ENCODE assay signal across 1 cellular context in the genomic region with DNA sequence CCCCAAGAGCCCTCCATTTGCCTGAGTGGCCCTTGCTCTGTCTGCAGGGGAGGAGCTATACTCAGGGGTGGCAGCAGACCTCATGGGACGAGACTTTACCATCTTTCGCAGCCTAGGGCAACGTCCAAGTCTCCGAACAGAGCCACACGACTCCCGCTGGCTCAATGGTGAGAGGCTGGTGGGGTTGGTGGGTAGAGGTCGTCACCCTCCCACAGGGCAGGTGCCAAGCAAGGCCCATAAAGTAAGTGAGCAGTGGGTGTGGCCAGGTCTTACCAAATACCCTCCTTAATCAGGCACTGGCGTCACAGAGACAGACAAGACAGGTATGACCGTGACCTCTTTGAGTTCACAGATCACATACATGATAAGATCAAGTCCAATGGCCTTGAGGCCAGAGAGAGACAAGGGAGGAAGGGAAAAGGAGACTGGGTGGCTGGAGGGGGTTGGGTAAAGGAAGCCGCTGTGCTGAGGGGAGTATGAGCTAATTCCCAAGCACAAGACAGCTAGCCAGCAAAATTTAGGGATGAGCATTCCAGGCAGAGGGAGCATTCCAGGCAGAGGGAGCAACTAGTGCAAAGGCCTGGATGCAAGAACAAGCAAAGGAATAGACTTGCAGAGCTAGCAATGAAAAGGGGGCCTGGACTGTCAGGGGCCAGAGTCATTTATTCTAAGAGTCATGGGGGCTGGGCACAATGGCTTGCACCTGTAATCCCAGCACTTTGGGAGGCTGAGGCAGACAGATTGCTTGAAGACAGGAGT.
TF ChIP-seq lines count a peak whose summit lies in the region.

No MANE protein-coding gene starts in this region.

TF ChIP-seq in liver, 16 proteins besides CTCF, POLR2A, EP300 and RAD21:
- no peak for TF ChIP-seq FOXA1 (IDR thresholded peaks at IDR 0.05)
- TF ChIP-seq TAF1 (conservative IDR thresholded peaks at IDR 0.05) = no peak
- peak; percentile 16 to 21 for TF ChIP-seq HNF4A (conservative IDR thresholded peaks at IDR 0.05)
- TF ChIP-seq YY1 (IDR thresholded peaks at IDR 0.05) = no peak
- TF ChIP-seq RXRA (IDR thresholded peaks at IDR 0.05) = peak; percentile 44 to 52
- TF ChIP-seq, protein P1, sequence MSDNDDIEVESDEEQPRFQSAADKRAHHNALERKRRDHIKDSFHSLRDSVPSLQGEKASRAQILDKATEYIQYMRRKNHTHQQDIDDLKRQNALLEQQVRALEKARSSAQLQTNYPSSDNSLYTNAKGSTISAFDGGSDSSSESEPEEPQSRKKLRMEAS (IDR thresholded peaks at IDR 0.05) = no peak
- no peak for TF ChIP-seq GABPA (IDR thresholded peaks at IDR 0.05 in 1 of 2, conservative IDR thresholded peaks at IDR 0.05 in 1 of 2)
- no peak for TF ChIP-seq JUND (IDR thresholded peaks at IDR 0.05)
- no peak for TF ChIP-seq NR2F2 (IDR thresholded peaks at IDR 0.05)
- TF ChIP-seq, protein P2, sequence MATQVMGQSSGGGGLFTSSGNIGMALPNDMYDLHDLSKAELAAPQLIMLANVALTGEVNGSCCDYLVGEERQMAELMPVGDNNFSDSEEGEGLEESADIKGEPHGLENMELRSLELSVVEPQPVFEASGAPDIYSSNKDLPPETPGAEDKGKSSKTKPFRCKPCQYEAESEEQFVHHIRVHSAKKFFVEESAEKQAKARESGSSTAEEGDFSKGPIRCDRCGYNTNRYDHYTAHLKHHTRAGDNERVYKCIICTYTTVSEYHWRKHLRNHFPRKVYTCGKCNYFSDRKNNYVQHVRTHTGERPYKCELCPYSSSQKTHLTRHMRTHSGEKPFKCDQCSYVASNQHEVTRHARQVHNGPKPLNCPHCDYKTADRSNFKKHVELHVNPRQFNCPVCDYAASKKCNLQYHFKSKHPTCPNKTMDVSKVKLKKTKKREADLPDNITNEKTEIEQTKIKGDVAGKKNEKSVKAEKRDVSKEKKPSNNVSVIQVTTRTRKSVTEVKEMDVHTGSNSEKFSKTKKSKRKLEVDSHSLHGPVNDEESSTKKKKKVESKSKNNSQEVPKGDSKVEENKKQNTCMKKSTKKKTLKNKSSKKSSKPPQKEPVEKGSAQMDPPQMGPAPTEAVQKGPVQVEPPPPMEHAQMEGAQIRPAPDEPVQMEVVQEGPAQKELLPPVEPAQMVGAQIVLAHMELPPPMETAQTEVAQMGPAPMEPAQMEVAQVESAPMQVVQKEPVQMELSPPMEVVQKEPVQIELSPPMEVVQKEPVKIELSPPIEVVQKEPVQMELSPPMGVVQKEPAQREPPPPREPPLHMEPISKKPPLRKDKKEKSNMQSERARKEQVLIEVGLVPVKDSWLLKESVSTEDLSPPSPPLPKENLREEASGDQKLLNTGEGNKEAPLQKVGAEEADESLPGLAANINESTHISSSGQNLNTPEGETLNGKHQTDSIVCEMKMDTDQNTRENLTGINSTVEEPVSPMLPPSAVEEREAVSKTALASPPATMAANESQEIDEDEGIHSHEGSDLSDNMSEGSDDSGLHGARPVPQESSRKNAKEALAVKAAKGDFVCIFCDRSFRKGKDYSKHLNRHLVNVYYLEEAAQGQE (IDR thresholded peaks at IDR 0.05) = no peak
- TF ChIP-seq FOXA2 (IDR thresholded peaks at IDR 0.05) = no peak
- no peak for TF ChIP-seq HNF4G (IDR thresholded peaks at IDR 0.05)
- no peak for TF ChIP-seq EGR1 (IDR thresholded peaks at IDR 0.05; ENCODE audit: low read depth in 2 of 2)
- TF ChIP-seq, protein P3, sequence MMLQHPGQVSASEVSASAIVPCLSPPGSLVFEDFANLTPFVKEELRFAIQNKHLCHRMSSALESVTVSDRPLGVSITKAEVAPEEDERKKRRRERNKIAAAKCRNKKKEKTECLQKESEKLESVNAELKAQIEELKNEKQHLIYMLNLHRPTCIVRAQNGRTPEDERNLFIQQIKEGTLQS (IDR thresholded peaks at IDR 0.05) = no peak
- peak; percentile 29 for TF ChIP-seq SP1 (IDR thresholded peaks at IDR 0.05)
- TF ChIP-seq, protein P4, sequence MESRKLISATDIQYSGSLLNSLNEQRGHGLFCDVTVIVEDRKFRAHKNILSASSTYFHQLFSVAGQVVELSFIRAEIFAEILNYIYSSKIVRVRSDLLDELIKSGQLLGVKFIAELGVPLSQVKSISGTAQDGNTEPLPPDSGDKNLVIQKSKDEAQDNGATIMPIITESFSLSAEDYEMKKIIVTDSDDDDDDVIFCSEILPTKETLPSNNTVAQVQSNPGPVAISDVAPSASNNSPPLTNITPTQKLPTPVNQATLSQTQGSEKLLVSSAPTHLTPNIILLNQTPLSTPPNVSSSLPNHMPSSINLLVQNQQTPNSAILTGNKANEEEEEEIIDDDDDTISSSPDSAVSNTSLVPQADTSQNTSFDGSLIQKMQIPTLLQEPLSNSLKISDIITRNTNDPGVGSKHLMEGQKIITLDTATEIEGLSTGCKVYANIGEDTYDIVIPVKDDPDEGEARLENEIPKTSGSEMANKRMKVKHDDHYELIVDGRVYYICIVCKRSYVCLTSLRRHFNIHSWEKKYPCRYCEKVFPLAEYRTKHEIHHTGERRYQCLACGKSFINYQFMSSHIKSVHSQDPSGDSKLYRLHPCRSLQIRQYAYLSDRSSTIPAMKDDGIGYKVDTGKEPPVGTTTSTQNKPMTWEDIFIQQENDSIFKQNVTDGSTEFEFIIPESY (IDR thresholded peaks at IDR 0.05) = no peak
